ENCODE assay signal across 3 cellular contexts in the genomic region with DNA sequence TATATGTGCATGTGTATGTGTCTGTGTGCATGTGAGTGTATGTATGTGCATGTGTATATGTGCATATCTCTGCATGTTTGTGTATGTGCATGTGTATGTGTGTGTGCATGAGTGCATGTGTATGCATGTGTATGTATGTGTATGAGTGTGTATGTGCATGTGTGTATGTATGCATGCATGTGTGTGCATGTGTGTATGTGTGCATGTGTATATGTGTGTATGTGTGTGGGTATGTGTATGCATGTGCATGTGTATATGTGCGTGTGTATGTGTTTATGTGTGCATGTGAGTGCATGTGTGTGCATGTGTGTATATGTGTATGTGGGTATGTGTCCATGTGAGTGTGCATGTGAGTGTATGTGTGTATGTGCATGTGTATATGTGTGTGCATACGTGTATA. TPM values are rescaled to one million over a fixed set of nuclear protein-coding genes. Genes with fewer than 3 reads are reported as not detected.
"Had no signal": no experiment of that assay in that cellular context is flagged by ENCODE, and none has a peak within 500 bp of the region (broad histone marks: within the 10 kb centered on the region; RNA-seq: fewer than 3 reads in every experiment).

No MANE protein-coding gene starts in this region.

RNA-seq across cellular contexts. Expression of a gene that starts 24.6 kb away (rescaled TPM):
- total RNA-seq: PC-9, SJSA1, SK-MEL-5 had no signal
